15 cellular contexts compared by ENCODE assay signal in the genomic region with DNA sequence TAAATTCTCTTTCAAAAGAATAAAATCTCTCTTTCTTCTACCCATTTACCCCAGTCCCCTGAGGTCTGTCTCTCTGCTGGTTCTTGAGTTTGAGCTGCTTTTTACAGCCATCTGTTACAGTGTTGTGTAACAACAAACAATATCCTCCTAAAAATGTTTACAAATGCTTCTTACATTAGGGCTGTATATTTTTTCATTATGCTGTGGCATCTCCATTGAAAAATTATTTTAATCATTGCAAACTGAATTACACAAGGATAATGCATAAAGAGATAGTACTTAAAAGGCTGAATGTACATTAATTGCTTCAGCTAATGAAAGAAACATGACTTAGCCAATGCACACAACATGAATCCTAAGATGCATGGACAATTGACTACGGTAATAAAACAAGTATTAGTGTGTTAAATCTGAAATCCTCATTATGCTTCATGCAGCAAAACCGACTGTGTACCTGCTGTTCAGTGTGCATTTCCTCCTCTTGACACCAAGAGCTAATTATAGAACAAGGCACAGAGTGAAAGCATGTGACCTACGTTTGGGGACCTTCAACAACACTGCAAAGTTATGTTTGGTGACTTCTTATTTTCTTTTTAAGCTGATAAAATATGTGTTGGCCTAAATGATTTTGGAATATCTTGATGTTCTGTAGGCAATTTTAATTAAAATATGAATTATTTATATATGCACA.
A peak's percentile ranks its signal among the peaks of the same experiment; 100 is the strongest.
DNase-seq lines count a peak whose midpoint lies in the region; ATAC-seq and TF ChIP-seq lines count a peak whose summit lies in the region.
"Had no signal": no experiment of that assay in that cellular context is flagged by ENCODE, and none has a peak within 500 bp of the region (broad histone marks: within the 10 kb centered on the region; RNA-seq: fewer than 3 reads in every experiment).

No MANE protein-coding gene starts in this region.

- H3K36me3 ChIP-seq in BLaER1 (no peaks in the 10 kb centered on the region), brain microvascular endothelial cell (replicated peaks) (no peaks in the 10 kb centered on the region)
- H3K36me3 ChIP-seq: uterus had no signal

- TF ChIP-seq CTCF in brain microvascular endothelial cell (IDR thresholded peaks at IDR 0.05; ENCODE audit: low read depth, low read length, missing control alignments): no peak

- H3K27ac Mint-ChIP-seq in IgD-negative memory B cell: peak overlapping the region; percentile 75 to 78 (median 75)
- H3K27ac Mint-ChIP-seq: activated CD4-positive, alpha-beta T cell treated with anti-CD3 and anti-CD28 coated beads, Interleukin-2, amount 10 ng/mL, durations not matched to agents 24 days and 14 days; activated naive CD4-positive, alpha-beta T cell treated with anti-CD3 and anti-CD28 coated beads, Interleukin-2, amount 50 U/mL, for 24 hours had no signal

- H4K20me1 ChIP-seq in BLaER1: no peaks in the 10 kb centered on the region

- H3K9me3 ChIP-seq in BLaER1: no peaks in the 10 kb centered on the region
- H3K9me3 ChIP-seq: uterus had no signal

- H3K9me3 Mint-ChIP-seq in IgD-negative memory B cell: peaks cover 0 to 6% (median 0%) of the 10 kb centered on the region in 3 donors
- H3K9me3 Mint-ChIP-seq: activated CD4-positive, alpha-beta T cell treated with anti-CD3 and anti-CD28 coated beads, Interleukin-2, amount 10 ng/mL, durations not matched to agents 24 days and 14 days; activated naive CD4-positive, alpha-beta T cell treated with anti-CD3 and anti-CD28 coated beads, Interleukin-2, amount 50 U/mL, for 24 hours had no signal

- H3K27me3 ChIP-seq in BLaER1 (no peaks in the 10 kb centered on the region), brain microvascular endothelial cell (replicated peaks) (no peaks in the 10 kb centered on the region)
- H3K27me3 ChIP-seq: uterus had no signal

- no peak overlapping the region for H3K27ac ChIP-seq in BLaER1
- H3K27ac ChIP-seq in brain microvascular endothelial cell: no peak overlapping the region
- H3K27ac ChIP-seq: uterus had no signal

- H3K36me3 Mint-ChIP-seq in IgD-negative memory B cell: peaks cover 1% of the 10 kb centered on the region
- H3K36me3 Mint-ChIP-seq: activated naive CD4-positive, alpha-beta T cell treated with anti-CD3 and anti-CD28 coated beads, Interleukin-2, amount 50 U/mL, for 24 hours had no signal

- peaks cover 8% of the 10 kb centered on the region; the same call in 1 of the 2 replicates for H3K4me1 ChIP-seq in BLaER1
- H3K4me1 ChIP-seq: uterus had no signal

- DNase-seq in epidermal melanocyte (ENCODE audit: insufficient read length, low spot score) (no peak), brain microvascular endothelial cell (no peak), middle frontal gyrus (ENCODE audit: extremely low spot score, low spot score) (no peak), ureter (ENCODE audit: low spot score) (no peak)
- DNase-seq: activated CD4-positive, alpha-beta T cell treated with anti-CD3 and anti-CD28 coated beads, Interleukin-2, amount 10 ng/mL, durations not matched to agents 24 days and 14 days; cortex of kidney; head of caudate nucleus; NCI-H1417 treated with DMSO at 0.1 percent for 48 hours; uterus had no signal

- peak overlapping the region; percentile 9; the same call in 1 of the 2 replicates for H3K4me2 ChIP-seq in BLaER1

- no peaks in the 10 kb centered on the region for H3K27me3 Mint-ChIP-seq in IgD-negative memory B cell
- H3K27me3 Mint-ChIP-seq: activated naive CD4-positive, alpha-beta T cell treated with anti-CD3 and anti-CD28 coated beads, Interleukin-2, amount 50 U/mL, for 24 hours had no signal

- H3K4me1 Mint-ChIP-seq in IgD-negative memory B cell: peaks cover 37 to 50% (median 46%) of the 10 kb centered on the region in 3 donors
- H3K4me1 Mint-ChIP-seq: activated CD4-positive, alpha-beta T cell treated with anti-CD3 and anti-CD28 coated beads, Interleukin-2, amount 10 ng/mL, durations not matched to agents 24 days and 14 days; activated naive CD4-positive, alpha-beta T cell treated with anti-CD3 and anti-CD28 coated beads, Interleukin-2, amount 50 U/mL, for 24 hours had no signal

- no peak overlapping the region for H3K4me3 ChIP-seq in BLaER1
- H3K4me3 ChIP-seq in brain microvascular endothelial cell (ENCODE audit: low read depth, low read length): no peak overlapping the region
- H3K4me3 ChIP-seq: uterus had no signal

- H3K9ac ChIP-seq in BLaER1: no peak overlapping the region

- in situ Hi-C loops in brain microvascular endothelial cell (cut with HindIII; ENCODE audit: low pct_ligation_motif_present, low sequenced_read_pairs): no loop called here

- H3K4me3 Mint-ChIP-seq in IgD-negative memory B cell: peak overlapping the region; percentile 10 to 83 (median 54)
- H3K4me3 Mint-ChIP-seq: activated CD4-positive, alpha-beta T cell treated with anti-CD3 and anti-CD28 coated beads, Interleukin-2, amount 10 ng/mL, durations not matched to agents 24 days and 14 days; activated naive CD4-positive, alpha-beta T cell treated with anti-CD3 and anti-CD28 coated beads, Interleukin-2, amount 50 U/mL, for 24 hours had no signal

- ATAC-seq in GM19023 (IDR thresholded peaks at IDR 0.05; ENCODE audit: unreplicated experiment) (peak; percentile 59), HG02798 (IDR thresholded peaks at IDR 0.05; ENCODE audit: poor library complexity, unreplicated experiment) (peak; percentile 82)
- ATAC-seq: Right ventricle myocardium inferior had no signal
